8 cellular contexts compared by ENCODE assay signal in genomic region chr11:2901196-2901796, GRCh38. TPM values are rescaled to one million over a fixed set of nuclear protein-coding genes. Genes with fewer than 3 reads are reported as not detected.
DNase-seq lines count a peak whose midpoint lies in the region; ATAC-seq and TF ChIP-seq lines count a peak whose summit lies in the region.

No MANE protein-coding gene starts in this region.

- H3K27me3 ChIP-seq in HAP-1 (ENCODE audit: low read depth), result no peaks in the 10 kb centered on the region
- H3K27me3 ChIP-seq in iPS-15b (ENCODE audit: control insufficient read depth, insufficient read depth, low read length), result peaks cover 13% of the 10 kb centered on the region
- H3K27me3 ChIP-seq in smooth muscle cell (ENCODE audit: low read depth), result no peaks in the 10 kb centered on the region

- H3F3A ChIP-seq in smooth muscle cell (ENCODE audit: low read depth), result no peaks in the 10 kb centered on the region

- H3K9ac ChIP-seq in iPS-15b (ENCODE audit: low read depth, low read length), result no peak overlapping the region
- H3K9ac ChIP-seq in smooth muscle cell (ENCODE audit: low read depth), result no peak overlapping the region

- H3K4me3 Mint-ChIP-seq in activated T-helper 1 cell treated with anti-CD3 and anti-CD28 coated beads, Interleukin-12 subunit alpha, Interleukin-12 subunit beta, Interleukin-2, Interleukin-4 antibody, amounts not matched to agents 30 ng/mL and 10 ng/mL and 1 ng/mL, durations not matched to agents 14 hours and 24 hours and 36 hours, result peak overlapping the region; percentile 71

- H3K27me3 Mint-ChIP-seq in activated T-helper 1 cell treated with anti-CD3 and anti-CD28 coated beads, Interleukin-12 subunit alpha, Interleukin-12 subunit beta, Interleukin-2, Interleukin-4 antibody, amounts not matched to agents 30 ng/mL and 10 ng/mL and 1 ng/mL, durations not matched to agents 14 hours and 24 hours and 36 hours (ENCODE audit: insufficient read depth), result no peaks in the 10 kb centered on the region

- no peaks in the 10 kb centered on the region for H3K9me3 ChIP-seq in HAP-1
- H3K9me3 ChIP-seq in iPS-15b (ENCODE audit: control insufficient read depth, insufficient read depth, low read length), result no peaks in the 10 kb centered on the region
- H3K9me3 ChIP-seq in smooth muscle cell (replicated peaks; ENCODE audit: low read depth), result no peaks in the 10 kb centered on the region

- H3K4me1 Mint-ChIP-seq in activated T-helper 1 cell treated with anti-CD3 and anti-CD28 coated beads, Interleukin-12 subunit alpha, Interleukin-12 subunit beta, Interleukin-2, Interleukin-4 antibody, amounts not matched to agents 30 ng/mL and 10 ng/mL and 1 ng/mL, durations not matched to agents 14 hours and 24 hours and 36 hours (ENCODE audit: low read depth), result peaks cover 41% of the 10 kb centered on the region

- H3K36me3 ChIP-seq in HAP-1 (replicated peaks) (no peaks in the 10 kb centered on the region; the same call in 1 of the 2 replicates), iPS-15b (ENCODE audit: control insufficient read depth, insufficient read depth, low read length) (peaks cover 2% of the 10 kb centered on the region), smooth muscle cell (ENCODE audit: low read depth) (no peaks in the 10 kb centered on the region)

- H3K27ac ChIP-seq in smooth muscle cell (ENCODE audit: low read depth), result no peak overlapping the region

- H4K20me1 ChIP-seq in smooth muscle cell (ENCODE audit: low read depth), result no peaks in the 10 kb centered on the region

- H3K4me2 ChIP-seq in smooth muscle cell, result peak overlapping the region; percentile 99

- H3K4me3 ChIP-seq in HAP-1 (peak overlapping the region; percentile 76), iPS-15b (ENCODE audit: low read depth, low read length) (peak overlapping the region; percentile 54), smooth muscle cell (peak overlapping the region; percentile 88)

- 94% methylated on average over 14 of the region's 16 CpGs for WGBS in smooth muscle cell (ENCODE audit: low lambda C conversion rate)

- no peak for ATAC-seq in HG02642 (IDR thresholded peaks at IDR 0.05; ENCODE audit: poor library complexity, unreplicated experiment)

- H3K79me2 ChIP-seq in smooth muscle cell (ENCODE audit: low read depth), result no peaks in the 10 kb centered on the region

- no peak for TF ChIP-seq CTCF in smooth muscle cell (IDR thresholded peaks at IDR 0.05; ENCODE audit: borderline replicate concordance, insufficient read depth, poor library complexity, severe bottlenecking)

- H2AFZ ChIP-seq in smooth muscle cell (ENCODE audit: low read depth), result no peak overlapping the region

- DNase-seq in HAP-1 (ENCODE audit: low spot score in 2 of 2) (no peak), smooth muscle cell (lab: John Stamatoyannopoulos, UW; ENCODE audit: unreplicated experiment) (no peak), inferior parietal cortex (ENCODE audit: extremely low spot score) (no peak), HuH-7 (ENCODE audit: low spot score) (no peak)
- no peak for DNase-seq in activated T-helper 1 cell treated with anti-CD3 and anti-CD28 coated beads, Interleukin-12 subunit alpha, Interleukin-12 subunit beta, Interleukin-2, Interleukin-4 antibody, amounts not matched to agents 30 ng/mL and 10 ng/mL and 1 ng/mL, durations not matched to agents 14 hours and 24 hours and 36 hours (ENCODE audit: low spot score)
- DNase-seq in stimulated activated CD4-positive, alpha-beta T cell treated with anti-CD3 and anti-CD28 coated beads, Interleukin-15, amount 100 ng/mL, for 24 hours, result no peak

- H3K36me3 Mint-ChIP-seq in activated T-helper 1 cell treated with anti-CD3 and anti-CD28 coated beads, Interleukin-12 subunit alpha, Interleukin-12 subunit beta, Interleukin-2, Interleukin-4 antibody, amounts not matched to agents 30 ng/mL and 10 ng/mL and 1 ng/mL, durations not matched to agents 14 hours and 24 hours and 36 hours (ENCODE audit: low read depth), result peaks cover 6% of the 10 kb centered on the region

- in situ Hi-C loops in HAP-1 (cut with MboI; ENCODE audit: low sequenced_read_pairs), result no loop called here

- H3K27ac Mint-ChIP-seq in activated T-helper 1 cell treated with anti-CD3 and anti-CD28 coated beads, Interleukin-12 subunit alpha, Interleukin-12 subunit beta, Interleukin-2, Interleukin-4 antibody, amounts not matched to agents 30 ng/mL and 10 ng/mL and 1 ng/mL, durations not matched to agents 14 hours and 24 hours and 36 hours, result no peak overlapping the region

- peaks cover 10% of the 10 kb centered on the region for H3K9me3 Mint-ChIP-seq in activated T-helper 1 cell treated with anti-CD3 and anti-CD28 coated beads, Interleukin-12 subunit alpha, Interleukin-12 subunit beta, Interleukin-2, Interleukin-4 antibody, amounts not matched to agents 30 ng/mL and 10 ng/mL and 1 ng/mL, durations not matched to agents 14 hours and 24 hours and 36 hours

- intact Hi-C loops in activated T-helper 1 cell treated with anti-CD3 and anti-CD28 coated beads, Interleukin-12 subunit alpha, Interleukin-12 subunit beta, Interleukin-2, Interleukin-4 antibody, amounts not matched to agents 30 ng/mL and 10 ng/mL and 1 ng/mL, durations not matched to agents 14 hours and 24 hours and 36 hours (cut with micrococcal nuclease), result loop anchor here (5.0 kb wide), 1 partner anchor 156 kb away; the partner anchor contains the start of gene CARS1

- H3K4me1 ChIP-seq in HAP-1, result peaks cover 7% of the 10 kb centered on the region
- H3K4me1 ChIP-seq in iPS-15b (ENCODE audit: control insufficient read depth, insufficient read depth, low read length), result peaks cover 4% of the 10 kb centered on the region
- peaks cover 4% of the 10 kb centered on the region for H3K4me1 ChIP-seq in smooth muscle cell (ENCODE audit: low read depth)

RNA-seq across cellular contexts. Expression of gene CDKN1C, which starts 15.7 kb away (rescaled TPM):
- 3.1 and 3.9 TPM in 2 replicates for total RNA-seq in activated T-helper 1 cell treated with anti-CD3 and anti-CD28 coated beads, Interleukin-12 subunit alpha, Interleukin-12 subunit beta, Interleukin-2, Interleukin-4 antibody, amounts not matched to agents 30 ng/mL and 10 ng/mL and 1 ng/mL, durations not matched to agents 14 hours and 24 hours and 36 hours
- total RNA-seq in smooth muscle cell, result 171 and 194 TPM in 2 replicates
- 303 and 392 TPM in 2 replicates for polyA plus RNA-seq in smooth muscle cell

RNA-seq across cellular contexts. Expression of gene PHLDA2, which starts 27.9 kb away (rescaled TPM):
- 25.7 and 28.0 TPM in 2 replicates for total RNA-seq in activated T-helper 1 cell treated with anti-CD3 and anti-CD28 coated beads, Interleukin-12 subunit alpha, Interleukin-12 subunit beta, Interleukin-2, Interleukin-4 antibody, amounts not matched to agents 30 ng/mL and 10 ng/mL and 1 ng/mL, durations not matched to agents 14 hours and 24 hours and 36 hours
- 11.0 and 21.8 TPM in 2 replicates for total RNA-seq in smooth muscle cell
- polyA plus RNA-seq in smooth muscle cell, result 89.3 and 90.7 TPM in 2 replicates

Comparison
In these comparisons a context has a peak if more than half of its experiments do, and no peak if none do; other contexts are left out.
1. RNA of gene CDKN1C, which starts 15.7 kb away (total RNA-seq): 171 to 194 TPM in smooth muscle cell; 3.1 to 3.9 TPM in activated T-helper 1 cell treated with anti-CD3 and anti-CD28 coated beads, Interleukin-12 subunit alpha, Interleukin-12 subunit beta, Interleukin-2, Interleukin-4 antibody, amounts not matched to agents 30 ng/mL and 10 ng/mL and 1 ng/mL, durations not matched to agents 14 hours and 24 hours and 36 hours; every median in the first group is over 10 times any median in the second.
2. Peak in every context shown above with its lines, with median percentiles within 50 percentile points of each other: H3K4me3 ChIP-seq.